ENCODE assay signal across 1 cellular context in the genomic region with DNA sequence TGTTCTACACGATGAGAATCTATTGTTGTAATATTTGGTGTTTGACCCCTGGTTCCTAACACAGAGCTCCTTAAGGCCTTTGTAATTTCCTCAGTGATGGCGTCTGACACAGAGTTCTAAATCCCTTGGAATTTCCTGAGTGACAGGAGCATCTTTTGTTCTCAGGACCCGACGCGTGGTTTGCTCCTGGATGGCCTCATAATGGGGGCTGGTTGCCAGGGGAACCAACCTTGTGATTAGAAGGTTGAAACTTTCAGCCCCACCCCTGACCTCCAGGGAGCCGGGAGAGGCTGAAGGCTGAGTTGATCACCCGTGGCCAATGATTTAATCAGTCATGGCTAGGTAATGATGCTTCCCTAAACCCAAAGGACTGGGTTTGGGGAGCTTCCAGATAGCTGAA.
TF ChIP-seq lines count a peak whose summit lies in the region.

No MANE protein-coding gene starts in this region.

TF ChIP-seq in HepG2, 621 proteins besides CTCF, POLR2A, EP300 and RAD21:
- TF ChIP-seq REXO4 (CRISPR knock-in tag; IDR thresholded peaks at IDR 0.05; ENCODE audit: borderline replicate concordance) (0 out of 2 replicates have a peak, but pooled peaks have one; percentile 16), JUND (CRISPR knock-in tag; IDR thresholded peaks at IDR 0.05) (no peak)
